ENCODE assay signal across 1 cellular context in the genomic region with DNA sequence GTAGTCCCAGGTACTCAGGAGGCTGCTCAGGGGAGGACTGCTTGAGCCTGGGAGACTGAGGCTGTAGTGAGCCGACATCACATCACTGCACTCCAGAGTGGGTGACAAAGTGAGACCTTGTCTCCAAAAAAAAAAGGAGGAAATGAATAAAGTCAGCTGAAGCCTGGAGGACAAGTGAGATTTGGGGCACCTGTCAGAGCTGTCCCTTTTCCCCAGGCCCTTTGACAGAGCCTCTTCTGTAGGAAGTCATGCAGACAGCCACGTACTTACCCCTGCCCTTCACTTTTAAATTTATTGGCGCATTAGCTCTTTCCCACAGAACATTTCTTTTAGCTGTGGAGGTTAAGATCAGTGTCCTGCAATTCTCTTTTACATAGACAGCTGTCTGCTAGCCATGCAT.
TF ChIP-seq lines count a peak whose summit lies in the region.

No MANE protein-coding gene starts in this region.

TF ChIP-seq in GM12878, 131 proteins besides CTCF, POLR2A, EP300 and RAD21 (continued from another document):
- TF ChIP-seq CEBPZ (IDR thresholded peaks at IDR 0.05; ENCODE audit: low read depth, low read length): no peak
